16 cellular contexts compared by ENCODE assay signal in the genomic region with DNA sequence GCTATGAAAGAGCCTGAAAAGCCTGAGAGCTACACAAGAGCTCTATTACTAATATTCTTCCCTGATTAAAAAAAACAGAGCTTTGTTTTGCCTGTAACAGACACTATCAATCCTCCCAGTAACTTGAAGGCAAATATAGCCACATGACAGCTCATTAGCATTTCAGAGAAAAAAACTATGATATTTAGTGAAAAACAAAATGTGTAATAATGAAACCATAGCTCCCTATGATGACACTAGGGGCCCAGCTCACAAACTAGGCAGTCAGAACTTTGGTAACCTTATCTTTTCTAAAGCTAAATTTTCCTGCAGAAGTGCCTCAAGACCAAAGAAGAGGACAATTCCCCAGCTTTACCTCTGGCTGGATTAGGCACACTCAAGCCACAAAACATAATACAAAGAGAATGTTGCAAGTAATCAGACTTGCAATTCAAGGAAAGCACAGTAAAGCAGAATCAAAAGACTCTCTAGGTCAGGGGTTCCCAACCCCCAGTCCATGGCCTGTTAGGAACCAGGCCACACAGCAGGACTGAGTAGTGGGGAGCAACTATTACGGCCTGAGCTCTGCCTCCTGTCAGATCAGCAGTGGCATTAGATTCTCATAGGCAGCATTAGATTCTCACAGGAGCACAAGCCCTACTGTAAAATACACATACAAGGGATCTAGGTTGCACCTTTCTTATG. TPM values are rescaled to one million over a fixed set of nuclear protein-coding genes. Genes with fewer than 3 reads are reported as not detected.
A peak's percentile ranks its signal among the peaks of the same experiment; 100 is the strongest.
DNase-seq lines count a peak whose midpoint lies in the region; ATAC-seq and TF ChIP-seq lines count a peak whose summit lies in the region.
"Had no signal": no experiment of that assay in that cellular context is flagged by ENCODE, and none has a peak within 500 bp of the region (broad histone marks: within the 10 kb centered on the region; RNA-seq: fewer than 3 reads in every experiment).

No MANE protein-coding gene starts in this region.

- H3K36me3 Mint-ChIP-seq in natural killer cell treated with Interleukin-12 subunit alpha and Interleukin-12 subunit beta and Interleukin-15 and Interleukin-18, amount 100 ng/mL, for 72 hours, result no peaks in the 10 kb centered on the region
- H3K36me3 Mint-ChIP-seq in natural killer cell, result no peaks in the 10 kb centered on the region
- peaks cover 22% of the 10 kb centered on the region for H3K36me3 Mint-ChIP-seq in activated naive CD8-positive, alpha-beta T cell treated with anti-CD3 and anti-CD28 coated beads for 36 hours

- H3K4me2 ChIP-seq in trophoblast cell (ENCODE audit: low read length), result no peak overlapping the region

- H3K4me3 Mint-ChIP-seq in natural killer cell treated with Interleukin-12 subunit alpha and Interleukin-12 subunit beta and Interleukin-15 and Interleukin-18, amount 100 ng/mL, for 72 hours, result peak overlapping the region; percentile 40
- H3K4me3 Mint-ChIP-seq in natural killer cell, result no peak overlapping the region
- H3K4me3 Mint-ChIP-seq in activated naive CD8-positive, alpha-beta T cell treated with anti-CD3 and anti-CD28 coated beads for 36 hours, result no peak overlapping the region
- H3K4me3 Mint-ChIP-seq: brain, HFFc6, WTC11 had no signal

- WGBS in trophoblast cell (ENCODE audit: extremely low coverage, insufficient coverage, insufficient read length), result no CpG with 5 or more reads among the region's 1 CpG

- no peak overlapping the region for H2BK120ac ChIP-seq in trophoblast cell (ENCODE audit: insufficient read depth, low read length, poor library complexity)

- no peaks in the 10 kb centered on the region for H3K9me3 ChIP-seq in trophoblast cell (ENCODE audit: insufficient read depth, low read depth, low read length)
- H3K9me3 ChIP-seq: upper lobe of right lung had no signal

- peak overlapping the region; percentile 24 to 82 for H3K27ac Mint-ChIP-seq in natural killer cell treated with Interleukin-12 subunit alpha and Interleukin-12 subunit beta and Interleukin-15 and Interleukin-18, amount 100 ng/mL, for 72 hours
- H3K27ac Mint-ChIP-seq in natural killer cell, result no peak overlapping the region
- peak overlapping the region; percentile 42 for H3K27ac Mint-ChIP-seq in activated naive CD8-positive, alpha-beta T cell treated with anti-CD3 and anti-CD28 coated beads for 36 hours
- H3K27ac Mint-ChIP-seq: HFFc6, WTC11 had no signal

- no peak overlapping the region for H2BK12ac ChIP-seq in trophoblast cell (ENCODE audit: low read length)

- H2AFZ ChIP-seq in trophoblast cell (ENCODE audit: insufficient read depth, low read length, poor library complexity), result no peak overlapping the region

- peak; percentile 48 to 64 for ATAC-seq in natural killer cell treated with Interleukin-12 subunit alpha and Interleukin-12 subunit beta and Interleukin-15 and Interleukin-18, amount 100 ng/mL, for 72 hours
- ATAC-seq in natural killer cell (no peak), HG02870 (IDR thresholded peaks at IDR 0.05; ENCODE audit: unreplicated experiment) (peak; percentile 67), HG03354 (IDR thresholded peaks at IDR 0.05; ENCODE audit: poor library complexity, severe bottlenecking, unreplicated experiment) (no peak)
- ATAC-seq: upper lobe of right lung, WTC11 had no signal

- H3K4me1 Mint-ChIP-seq in natural killer cell treated with Interleukin-12 subunit alpha and Interleukin-12 subunit beta and Interleukin-15 and Interleukin-18, amount 100 ng/mL, for 72 hours (ENCODE audit: low read depth in 2 of 2), result peaks cover 25 to 29% of the 10 kb centered on the region in 2 donors
- peaks cover 7 to 24% of the 10 kb centered on the region in 2 donors for H3K4me1 Mint-ChIP-seq in natural killer cell
- peaks cover 29% of the 10 kb centered on the region for H3K4me1 Mint-ChIP-seq in activated naive CD8-positive, alpha-beta T cell treated with anti-CD3 and anti-CD28 coated beads for 36 hours

- H3K9ac ChIP-seq in trophoblast cell (ENCODE audit: low read length), result no peak overlapping the region

- DNase-seq in natural killer cell treated with Interleukin-12 subunit alpha and Interleukin-12 subunit beta and Interleukin-15 and Interleukin-18, amount 100 ng/mL, for 72 hours (ENCODE audit: low spot score), result no peak
- DNase-seq in natural killer cell (no peak), trophoblast cell (no peak), EL (no peak), NCI-H345 treated with DMSO at 0.1 percent for 48 hours (lab: John Stamatoyannopoulos, UW; ENCODE audit: unreplicated experiment) (no peak)
- DNase-seq in activated naive CD8-positive, alpha-beta T cell treated with anti-CD3 and anti-CD28 coated beads for 36 hours, result no peak
- DNase-seq: HFFc6; Karpas-422; midbrain; NCI-H524 treated with DMSO at 0.1 percent for 48 hours; stimulated activated CD4-positive, alpha-beta T cell treated with anti-CD3 and anti-CD28 coated beads, Interleukin-4, amount 100 ng/mL, for 1 hour; upper lobe of right lung had no signal

- H3K27me3 Mint-ChIP-seq in natural killer cell treated with Interleukin-12 subunit alpha and Interleukin-12 subunit beta and Interleukin-15 and Interleukin-18, amount 100 ng/mL, for 72 hours, result no peaks in the 10 kb centered on the region
- H3K27me3 Mint-ChIP-seq in natural killer cell (ENCODE audit: low read depth in 2 of 2), result no peaks in the 10 kb centered on the region
- H3K27me3 Mint-ChIP-seq in activated naive CD8-positive, alpha-beta T cell treated with anti-CD3 and anti-CD28 coated beads for 36 hours, result no peaks in the 10 kb centered on the region
- H3K27me3 Mint-ChIP-seq: brain had no signal

- peaks cover 0 to 2% of the 10 kb centered on the region in 2 experiments for H3K36me3 ChIP-seq in trophoblast cell (ENCODE audit: control insufficient read depth in 1 of 2, insufficient read depth in 2 of 2, low read length in 2 of 2)
- H3K36me3 ChIP-seq: upper lobe of right lung had no signal

- no peak overlapping the region for H3K23ac ChIP-seq in trophoblast cell (ENCODE audit: low read length)

- no peak overlapping the region for H4K8ac ChIP-seq in trophoblast cell (ENCODE audit: low read depth, low read length)

- no peak overlapping the region for H4K12ac ChIP-seq in trophoblast cell (ENCODE audit: low read depth, low read length)

- no peak overlapping the region for H3K18ac ChIP-seq in trophoblast cell (ENCODE audit: low read length)

- H2BK5ac ChIP-seq in trophoblast cell (ENCODE audit: low read depth, low read length, poor library complexity), result no peak overlapping the region

- no peak overlapping the region for H3K4me3 ChIP-seq in trophoblast cell (ENCODE audit: low read depth, low read length)
- H3K4me3 ChIP-seq: upper lobe of right lung had no signal

- no peak overlapping the region for H3K14ac ChIP-seq in trophoblast cell (ENCODE audit: low read length)

- H3K27me3 ChIP-seq in trophoblast cell (ENCODE audit: insufficient read depth, low read length), result no peaks in the 10 kb centered on the region
- H3K27me3 ChIP-seq: upper lobe of right lung had no signal

- no peaks in the 10 kb centered on the region for H3K9me3 Mint-ChIP-seq in natural killer cell treated with Interleukin-12 subunit alpha and Interleukin-12 subunit beta and Interleukin-15 and Interleukin-18, amount 100 ng/mL, for 72 hours
- no peaks in the 10 kb centered on the region for H3K9me3 Mint-ChIP-seq in natural killer cell
- peaks cover 2% of the 10 kb centered on the region for H3K9me3 Mint-ChIP-seq in activated naive CD8-positive, alpha-beta T cell treated with anti-CD3 and anti-CD28 coated beads for 36 hours
- H3K9me3 Mint-ChIP-seq: HFFc6 had no signal

- H3K79me1 ChIP-seq in trophoblast cell (ENCODE audit: low read length), result peaks cover 3% of the 10 kb centered on the region

- H3K79me2 ChIP-seq in trophoblast cell (ENCODE audit: control insufficient read depth, insufficient read depth, low read length, poor library complexity), result no peaks in the 10 kb centered on the region

- no peak overlapping the region for H3K27ac ChIP-seq in trophoblast cell (ENCODE audit: low read depth, low read length)
- H3K27ac ChIP-seq: upper lobe of right lung had no signal

- H3K4ac ChIP-seq in trophoblast cell (ENCODE audit: low read depth, low read length), result no peak overlapping the region

- intact Hi-C loops in natural killer cell (cut with micrococcal nuclease), result no loop called here

- peaks cover 10 to 12% of the 10 kb centered on the region in 2 experiments for H3K4me1 ChIP-seq in trophoblast cell (ENCODE audit: control insufficient read depth in 1 of 2, insufficient read depth in 2 of 2, low read length in 2 of 2)
- H3K4me1 ChIP-seq: upper lobe of right lung had no signal

- no peak overlapping the region for H4K91ac ChIP-seq in trophoblast cell (ENCODE audit: low read depth, low read length)

- H2AK5ac ChIP-seq in trophoblast cell (ENCODE audit: low read length), result no peak overlapping the region

- no peak for TF ChIP-seq CTCF in natural killer cell (IDR thresholded peaks at IDR 0.05)

RNA-seq across cellular contexts. Expression of a gene that starts 53.3 kb away (rescaled TPM):
- 10 to 100 TPM; 53.4 to 86.9 TPM for total RNA-seq in natural killer cell treated with Interleukin-12 subunit alpha and Interleukin-12 subunit beta and Interleukin-15 and Interleukin-18, amount 100 ng/mL, for 72 hours
- 10 to 100 TPM; 81.8 to 91.9 (median 83.5) TPM for total RNA-seq in natural killer cell
- 10 to 100 TPM; 35.3 to 37.6 TPM for total RNA-seq in activated naive CD8-positive, alpha-beta T cell treated with anti-CD3 and anti-CD28 coated beads for 36 hours
- polyA plus RNA-seq in trophoblast cell (2013), result 51.3 and 51.5 TPM in 2 replicates

Comparison
In these comparisons a context has a peak if more than half of its experiments do, and no peak if none do; other contexts are left out.
1. ATAC-seq: peak in natural killer cell treated with Interleukin-12 subunit alpha and Interleukin-12 subunit beta and Interleukin-15 and Interleukin-18, amount 100 ng/mL, for 72 hours (2 of 2) and HG02870 (single experiment); none in natural killer cell (0 of 3) and HG03354 (single experiment).
2. H3K27ac Mint-ChIP-seq: peak in natural killer cell treated with Interleukin-12 subunit alpha and Interleukin-12 subunit beta and Interleukin-15 and Interleukin-18, amount 100 ng/mL, for 72 hours (2 of 2) and activated naive CD8-positive, alpha-beta T cell treated with anti-CD3 and anti-CD28 coated beads for 36 hours (single experiment); none in natural killer cell (0 of 2).